Comparison of ENCODE assay signal across 14 cellular contexts in genomic region chr22:34102633-34103032, GRCh38.
"Had no signal": no experiment of that assay in that cellular context is flagged by ENCODE, and none has a peak within 500 bp of the region (broad histone marks: within the 10 kb centered on the region; RNA-seq: fewer than 3 reads in every experiment).

No MANE protein-coding gene starts in this region.

- H3K4me3 ChIP-seq: pancreas, sigmoid colon had no signal

- H3K4me1 ChIP-seq: pancreas, sigmoid colon had no signal

- H3K27ac ChIP-seq: pancreas, sigmoid colon had no signal

- DNase-seq: activated CD4-positive, alpha-beta T cell treated with anti-CD3 and anti-CD28 coated beads, Interleukin-2, amount 10 ng/mL, durations not matched to agents 24 days and 14 days; activated CD4-positive, CD25-positive, alpha-beta regulatory T cell; activated CD8-positive, alpha-beta memory T cell treated with anti-CD3 and anti-CD28 coated beads, Interleukin-2, amount 50 U/mL, for 48 hours; activated CD8-positive, alpha-beta T cell treated with anti-CD3 and anti-CD28 coated beads, Interleukin-2, amount 10 ng/mL, durations not matched to agents 7 days and 5 days; activated gamma-delta T cell; activated T-cell treated with anti-CD3 and anti-CD28 coated beads, Interleukin-2, amount 50 U/mL, for 72 hours; foreskin fibroblast; left colon; naive B cell; pancreas; sigmoid colon; stimulated activated CD4-positive, alpha-beta T cell treated with anti-CD3 and anti-CD28 coated beads, Interleukin-12 subunit alpha, Interleukin-12 subunit beta, amount 100 ng/mL, for 4 hours had no signal

- H3K36me3 ChIP-seq: pancreas, sigmoid colon had no signal

- H3K9me3 ChIP-seq: pancreas, sigmoid colon had no signal

- H3K27me3 ChIP-seq: pancreas, sigmoid colon had no signal

- ATAC-seq: activated CD8-positive, alpha-beta T cell treated with anti-CD3 and anti-CD28 coated beads, Interleukin-2, amount 10 ng/mL, durations not matched to agents 7 days and 5 days; activated naive CD4-positive, alpha-beta T cell treated with anti-CD3 and anti-CD28 coated beads, Interleukin-2, amount 50 U/mL, for 72 hours; activated T-cell treated with anti-CD3 and anti-CD28 coated beads, Interleukin-2, amount 50 U/mL, for 72 hours; left colon; pancreas; stimulated activated memory B cell treated with anti-CD40 and anti-IgM and Interleukin-4, amounts not matched to agents 10 μg/mL and 1 μg/mL and 100 μg/mL, for 72 hours had no signal
